Comparison of ENCODE assay signal across 8 cellular contexts in genomic region chr13:48506092-48506701, GRCh38. TPM values are rescaled to one million over a fixed set of nuclear protein-coding genes. Genes with fewer than 3 reads are reported as not detected.
A peak's percentile ranks its signal among the peaks of the same experiment; 100 is the strongest.
DNase-seq lines count a peak whose midpoint lies in the region; ATAC-seq and TF ChIP-seq lines count a peak whose summit lies in the region.

No MANE protein-coding gene starts in this region.

- H3K36me3 ChIP-seq in mucosa of rectum (ENCODE audit: control insufficient read depth in 2 of 2, insufficient read depth in 2 of 2, low read length in 2 of 2): peaks cover 0 to 2% of the 10 kb centered on the region in 2 donors

- H3K27ac Mint-ChIP-seq in activated B cell treated with CpG ODN at 0.5 μM for 24 hours: no peak overlapping the region

- TF ChIP-seq CTCF in activated B cell treated with CpG ODN at 0.5 μM for 24 hours (IDR thresholded peaks at IDR 0.05): no peak

- peaks cover 49% of the 10 kb centered on the region for H3K4me1 Mint-ChIP-seq in activated B cell treated with CpG ODN at 0.5 μM for 24 hours

- H3K4me3 Mint-ChIP-seq in activated B cell treated with CpG ODN at 0.5 μM for 24 hours: peak overlapping the region; percentile 75

- POLR2A ChIA-PET in activated B cell treated with CpG ODN at 0.5 μM for 24 hours (lab: Charles Lee): interaction anchor here (0.6 to 1.6 kb wide), 7 partner anchors 14 to 1929 kb away, joined by 3 to 20 read pairs (median 4); partner anchors contain the start of genes ITM2B and RCBTB2

- peak overlapping the region; percentile 77 to 79 for H3K27ac ChIP-seq in mucosa of rectum (ENCODE audit: low read depth in 2 of 2, low read length in 2 of 2)

- H3K9me3 Mint-ChIP-seq in activated B cell treated with CpG ODN at 0.5 μM for 24 hours: no peaks in the 10 kb centered on the region

- ATAC-seq in GM18858 (IDR thresholded peaks at IDR 0.05; ENCODE audit: unreplicated experiment) (peak; percentile 5), HG02798 (IDR thresholded peaks at IDR 0.05; ENCODE audit: poor library complexity, unreplicated experiment) (peak; percentile 16), activated B cell treated with CpG ODN at 0.5 μM for 24 hours (ENCODE audit: low read depth) (no peak), GM19328 (IDR thresholded peaks at IDR 0.05; ENCODE audit: unreplicated experiment) (no peak)

- no peak overlapping the region for H3K4me3 ChIP-seq in mucosa of rectum (ENCODE audit: low read length in 2 of 2)

- intact Hi-C loops in activated B cell treated with CpG ODN at 0.5 μM for 24 hours (cut with micrococcal nuclease): loop anchor here (5.0 kb wide), 1 partner anchor 274 kb away; the partner anchor contains the start of gene ITM2B

- H3K9ac ChIP-seq in mucosa of rectum (ENCODE audit: low read depth in 1 of 2, low read length in 2 of 2): peak overlapping the region; percentile 31 to 32

- no peaks in the 10 kb centered on the region for H3K27me3 ChIP-seq in mucosa of rectum (ENCODE audit: control insufficient read depth in 2 of 2, insufficient read depth in 2 of 2, low read length in 2 of 2)

- H3K36me3 Mint-ChIP-seq in activated B cell treated with CpG ODN at 0.5 μM for 24 hours (ENCODE audit: low read depth): no peaks in the 10 kb centered on the region

- CTCF ChIA-PET in activated B cell treated with CpG ODN at 0.5 μM for 24 hours (lab: Charles Lee): interaction anchor here (0.8 to 2.7 kb wide), 3 partner anchors 14 to 74 kb away, joined by 4 to 6 read pairs (median 4); no protein-coding TSS in a partner anchor

- peaks cover 20% of the 10 kb centered on the region for H3K27me3 Mint-ChIP-seq in activated B cell treated with CpG ODN at 0.5 μM for 24 hours

- DNase-seq in activated B cell treated with CpG ODN at 0.5 μM for 24 hours (no peak), foreskin melanocyte (no peak), DMS114 treated with DMSO at 0.1 percent for 48 hours (lab: John Stamatoyannopoulos, UW; ENCODE audit: unreplicated experiment) (no peak), NCI-H82 (lab: John Stamatoyannopoulos, UW) (no peak)

- peaks cover 0 to 7% of the 10 kb centered on the region in 2 donors for H3K4me1 ChIP-seq in mucosa of rectum (ENCODE audit: control insufficient read depth in 2 of 2, insufficient read depth in 2 of 2, low read length in 2 of 2)

- no peaks in the 10 kb centered on the region for H3K9me3 ChIP-seq in mucosa of rectum (ENCODE audit: control insufficient read depth in 2 of 2, low read length in 2 of 2)

RNA-seq across cellular contexts. Expression of gene RCBTB2, which starts 26.7 kb away (rescaled TPM):
- total RNA-seq in activated B cell treated with CpG ODN at 0.5 μM for 24 hours: 2.3 and 2.4 TPM in 2 replicates

Comparison
In these comparisons a context has a peak if more than half of its experiments do, and no peak if none do; other contexts are left out.
1. ATAC-seq: peak in GM18858 (single experiment) and HG02798 (single experiment); none in activated B cell treated with CpG ODN at 0.5 μM for 24 hours (single experiment) and GM19328 (single experiment).